In the genomic region with DNA sequence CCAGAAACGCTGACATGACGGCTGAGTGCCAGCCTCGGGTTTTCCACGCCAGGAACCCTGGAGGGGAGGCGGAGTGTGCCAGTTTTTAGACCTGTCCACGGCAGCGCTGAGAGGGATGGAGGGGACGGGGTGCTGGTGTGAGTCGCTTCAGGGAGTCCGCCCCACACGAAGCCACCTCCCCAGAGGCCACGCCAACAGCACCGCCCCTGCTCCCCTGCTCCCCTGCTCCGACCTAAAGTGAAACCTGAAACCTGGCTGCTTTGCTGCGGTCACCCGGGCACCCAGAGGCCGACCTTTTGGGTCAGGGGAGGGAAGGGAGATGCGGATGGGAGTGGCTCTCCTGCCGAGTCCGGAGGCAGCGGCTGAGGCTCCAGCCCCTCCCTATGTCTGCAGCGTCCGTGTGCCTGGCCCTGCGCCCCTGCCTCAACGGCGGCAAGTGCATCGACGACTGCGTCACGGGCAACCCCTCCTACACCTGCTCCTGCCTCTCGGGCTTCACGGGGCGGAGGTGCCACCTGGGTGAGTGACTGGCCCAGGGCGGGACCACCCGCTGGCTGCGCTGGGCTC, we compare ENCODE assay signal across 8 cellular contexts. TPM values are rescaled to one million over a fixed set of nuclear protein-coding genes. Genes with fewer than 3 reads are reported as not detected.
A peak's percentile ranks its signal among the peaks of the same experiment; 100 is the strongest.
DNase-seq lines count a peak whose midpoint lies in the region; ATAC-seq and TF ChIP-seq lines count a peak whose summit lies in the region.

No MANE protein-coding gene starts in this region.

- peaks cover 3% of the 10 kb centered on the region for H3K4me1 Mint-ChIP-seq in CD14-positive monocyte
- H3K4me1 Mint-ChIP-seq in activated T-cell treated with anti-CD3 and anti-CD28 coated beads, Interleukin-2, amount 50 U/mL, for 4 hours (ENCODE audit: low read depth), result peaks cover 26% of the 10 kb centered on the region

- ATAC-seq in GM21447 (IDR thresholded peaks at IDR 0.05; ENCODE audit: unreplicated experiment), result peak; percentile 78
- peak; percentile 79 to 80 for ATAC-seq in activated T-cell treated with anti-CD3 and anti-CD28 coated beads, Interleukin-2, amount 50 U/mL, for 4 hours
- ATAC-seq in left cardiac atrium, result peak; percentile 39 to 51

- no peaks in the 10 kb centered on the region for H3K9me3 Mint-ChIP-seq in CD14-positive monocyte
- no peaks in the 10 kb centered on the region for H3K9me3 Mint-ChIP-seq in activated T-cell treated with anti-CD3 and anti-CD28 coated beads, Interleukin-2, amount 50 U/mL, for 4 hours

- intact Hi-C loops in CD14-positive monocyte (cut with micrococcal nuclease), result no loop called here
- intact Hi-C loops in left cardiac atrium (cut with DNase I), result no loop called here

- DNase-seq in CD14-positive monocyte (ENCODE audit: low spot score), result no peak
- peak; percentile 58 for DNase-seq in M059J (ENCODE audit: low read depth)
- DNase-seq in activated T-cell treated with anti-CD3 and anti-CD28 coated beads, Interleukin-2, amount 50 U/mL, for 4 hours, result peak; percentile 51
- no peak for DNase-seq in left cardiac atrium
- DNase-seq in stimulated activated CD4-positive, alpha-beta T cell treated with anti-CD3 and anti-CD28 coated beads, Interleukin-2, amount 100 ng/mL, for 4 hours (ENCODE audit: low read depth), result peak; percentile 19
- DNase-seq in hypothalamus (lab: John Stamatoyannopoulos, UW), result no peak
- DNase-seq in NCI-H2081 (lab: John Stamatoyannopoulos, UW), result no peak

- H3K4me3 Mint-ChIP-seq in CD14-positive monocyte, result peak overlapping the region; percentile 51 to 76
- peak overlapping the region; percentile 73 for H3K4me3 Mint-ChIP-seq in activated T-cell treated with anti-CD3 and anti-CD28 coated beads, Interleukin-2, amount 50 U/mL, for 4 hours

- TF ChIP-seq CTCF in CD14-positive monocyte (IDR thresholded peaks at IDR 0.05), result no peak

- H3K27ac Mint-ChIP-seq in CD14-positive monocyte, result no peak overlapping the region

- no peaks in the 10 kb centered on the region for H3K36me3 Mint-ChIP-seq in CD14-positive monocyte
- H3K36me3 Mint-ChIP-seq in activated T-cell treated with anti-CD3 and anti-CD28 coated beads, Interleukin-2, amount 50 U/mL, for 4 hours (ENCODE audit: insufficient read depth), result no peaks in the 10 kb centered on the region

- peaks cover 4 to 18% (median 13%) of the 10 kb centered on the region in 3 donors for H3K27me3 Mint-ChIP-seq in CD14-positive monocyte (ENCODE audit: low read depth in 3 of 3)
- H3K27me3 Mint-ChIP-seq in activated T-cell treated with anti-CD3 and anti-CD28 coated beads, Interleukin-2, amount 50 U/mL, for 4 hours (ENCODE audit: low read depth), result no peaks in the 10 kb centered on the region

RNA-seq across cellular contexts. Expression of a gene that starts 38.1 kb away (rescaled TPM):
- polyA plus RNA-seq in CD14-positive monocyte, result under 1 TPM; 0.02 to 0.12 TPM
- total RNA-seq in M059J (2014; rRNA removed; shearing (Covaris generic)), result 1.3 and 2.2 TPM in 2 replicates
- 1 to 10 TPM in 2 of 3 donors, under 1 TPM in 1; 0.53 to 2.1 (median 1.3) TPM for total RNA-seq in activated T-cell treated with anti-CD3 and anti-CD28 coated beads, Interleukin-2, amount 50 U/mL, for 4 hours
- total RNA-seq in left cardiac atrium, result 10 to 100 TPM; 12.2 to 31.9 TPM

Comparison
In these comparisons a context has a peak if more than half of its experiments do, and no peak if none do; other contexts are left out.
1. DNase-seq: peak in M059J (single experiment), activated T-cell treated with anti-CD3 and anti-CD28 coated beads, Interleukin-2, amount 50 U/mL, for 4 hours (single experiment) and stimulated activated CD4-positive, alpha-beta T cell treated with anti-CD3 and anti-CD28 coated beads, Interleukin-2, amount 100 ng/mL, for 4 hours (single experiment); none in CD14-positive monocyte (single experiment), left cardiac atrium (single experiment), hypothalamus (0 of 51) and NCI-H2081 (0 of 2).
2. Peak in every context shown above with its lines, with median percentiles within 50 percentile points of each other: ATAC-seq.